8 cellular contexts compared by ENCODE assay signal in genomic region chr4:186190456-186191265, GRCh38. TPM values are rescaled to one million over a fixed set of nuclear protein-coding genes. Genes with fewer than 3 reads are reported as not detected.
DNase-seq lines count a peak whose midpoint lies in the region; ATAC-seq and TF ChIP-seq lines count a peak whose summit lies in the region.

No MANE protein-coding gene starts in this region.

- H3K9me3 Mint-ChIP-seq in activated T-helper 17 cell treated with anti-CD3 and anti-CD28 coated beads, Interleukin-2, amount 50 U/mL, for 72 hours = no peaks in the 10 kb centered on the region

- H3K4me3 Mint-ChIP-seq in activated T-helper 17 cell treated with anti-CD3 and anti-CD28 coated beads, Interleukin-2, amount 50 U/mL, for 72 hours = peak overlapping the region; percentile 91

- no peaks in the 10 kb centered on the region for H3K36me3 ChIP-seq in neutrophil
- peaks cover 0 to 3% of the 10 kb centered on the region in 2 donors for H3K36me3 ChIP-seq in vagina

- no peak for TF ChIP-seq POLR2A in vagina (IDR thresholded peaks at IDR 0.05)

- no peaks in the 10 kb centered on the region for H3K27me3 Mint-ChIP-seq in activated T-helper 17 cell treated with anti-CD3 and anti-CD28 coated beads, Interleukin-2, amount 50 U/mL, for 72 hours

- H3K4me1 Mint-ChIP-seq in activated T-helper 17 cell treated with anti-CD3 and anti-CD28 coated beads, Interleukin-2, amount 50 U/mL, for 72 hours = no peaks in the 10 kb centered on the region

- TF ChIP-seq CTCF in AG04450 (IDR thresholded peaks at IDR 0.05; ENCODE audit: low read depth, low read length) = 0 out of 2 replicates have a peak, but pooled peaks have one; percentile 1
- no peak for TF ChIP-seq CTCF in fibroblast of villous mesenchyme (IDR thresholded peaks at IDR 0.05; ENCODE audit: insufficient read depth, low read depth, low read length)
- no peak for TF ChIP-seq CTCF in neutrophil (IDR thresholded peaks at IDR 0.05)
- TF ChIP-seq CTCF in vagina (IDR thresholded peaks at IDR 0.05) = no peak

- POLR2A ChIA-PET in AG04450 (lab: Yijun Ruan, JAX) = interaction anchor here (0.8 kb wide), 1 partner anchor 13 kb away, joined by 3 read pairs; no protein-coding TSS in a partner anchor

- H3K4me1 ChIP-seq in neutrophil (ENCODE audit: control insufficient read depth in 1 of 2, insufficient read depth in 1 of 2, low read depth in 1 of 2, low read length in 1 of 2) (peaks cover 6 to 9% of the 10 kb centered on the region in 2 experiments), vagina (peaks cover 35% of the 10 kb centered on the region)

- ATAC-seq in GM18520 (IDR thresholded peaks at IDR 0.05; ENCODE audit: unreplicated experiment) = peak; percentile 13
- ATAC-seq in HG03025 (IDR thresholded peaks at IDR 0.05; ENCODE audit: low FRiP score, unreplicated experiment) = peak; percentile 26
- ATAC-seq in activated T-helper 17 cell treated with anti-CD3 and anti-CD28 coated beads, Interleukin-2, amount 50 U/mL, for 72 hours (replicated peaks) = peak; percentile 28

- no peaks in the 10 kb centered on the region for H3K27me3 ChIP-seq in AG04450 (ENCODE audit: control insufficient read depth, insufficient read depth, low read length)
- peaks cover 61% of the 10 kb centered on the region for H3K27me3 ChIP-seq in neutrophil
- H3K27me3 ChIP-seq in vagina = no peaks in the 10 kb centered on the region

- intact Hi-C loops in vagina (cut with DNase I) = no loop called here

- H3K9me3 ChIP-seq in AG04450 (ENCODE audit: control insufficient read depth, insufficient read depth, low read length) (no peaks in the 10 kb centered on the region), neutrophil (no peaks in the 10 kb centered on the region), vagina (no peaks in the 10 kb centered on the region)

- H3K27ac Mint-ChIP-seq in activated T-helper 17 cell treated with anti-CD3 and anti-CD28 coated beads, Interleukin-2, amount 50 U/mL, for 72 hours = peak overlapping the region; percentile 90

- CTCF ChIA-PET in AG04450 (lab: Charles Lee) = interaction anchor here (0.6 kb wide), 1 partner anchor 399 kb away, joined by 4 read pairs; no protein-coding TSS in a partner anchor

- peak overlapping the region; percentile 80 for H3K4me3 ChIP-seq in AG04450 (ENCODE audit: low read depth, low read length)
- H3K4me3 ChIP-seq in fibroblast of villous mesenchyme (ENCODE audit: low read depth, low read length) = peak overlapping the region; percentile 83
- peak overlapping the region; percentile 53 to 57 for H3K4me3 ChIP-seq in neutrophil (ENCODE audit: low read depth in 1 of 2, low read length in 1 of 2)
- H3K4me3 ChIP-seq in vagina = peak overlapping the region; percentile 63 to 95

- DNase-seq in AG04450 (ENCODE audit: low read depth, low spot score) (no peak), NCI-H510A (lab: John Stamatoyannopoulos, UW) (peak; percentile 45), fibroblast of villous mesenchyme (ENCODE audit: low read depth) (peak; percentile 24), vagina (ENCODE audit: extremely low spot score in 2 of 2) (no peak)

- no peaks in the 10 kb centered on the region for H3K36me3 Mint-ChIP-seq in activated T-helper 17 cell treated with anti-CD3 and anti-CD28 coated beads, Interleukin-2, amount 50 U/mL, for 72 hours (ENCODE audit: low read depth)

- H3K27ac ChIP-seq in AG04450 (ENCODE audit: low read depth, low read length) (peak overlapping the region; percentile 65), neutrophil (no peak overlapping the region), vagina (peak overlapping the region; percentile 86)

RNA-seq across cellular contexts. Expression of gene CYP4V2, which starts 0.7 kb away (rescaled TPM):
- polyA plus RNA-seq in AG04450 (2011; rRNA removed) = 3.7 and 4.8 TPM in 2 replicates
- 1.6 and 2.3 TPM in 2 replicates for polyA minus RNA-seq in AG04450 (2011; rRNA and poly(A)+ RNA removed)
- 1 to 10 TPM; 1.9 to 8.2 TPM for total RNA-seq in activated T-helper 17 cell treated with anti-CD3 and anti-CD28 coated beads, Interleukin-2, amount 50 U/mL, for 72 hours
- total RNA-seq in fibroblast of villous mesenchyme (12.9 and 15.1 TPM in 2 replicates), vagina (18.2 TPM)

RNA-seq across cellular contexts. Expression of gene KLKB1, which starts 36.6 kb away (rescaled TPM):
- 0.11 TPM in 1 of 2 replicates, not detected in the other for polyA plus RNA-seq in AG04450 (2011; rRNA removed)
- not detected in 2 replicates for polyA minus RNA-seq in AG04450 (2011; rRNA and poly(A)+ RNA removed)
- under 1 TPM in 1 of 2 donors, not detected in 1; 0.67 TPM for total RNA-seq in activated T-helper 17 cell treated with anti-CD3 and anti-CD28 coated beads, Interleukin-2, amount 50 U/mL, for 72 hours
- total RNA-seq in fibroblast of villous mesenchyme (not detected in 2 replicates), vagina (0.98 TPM)

Comparison
In these comparisons a context has a peak if more than half of its experiments do, and no peak if none do; other contexts are left out.
1. DNase-seq: peak in NCI-H510A (single experiment) and fibroblast of villous mesenchyme (single experiment); none in AG04450 (single experiment) and vagina (0 of 2).
2. Peak in every context shown above with its lines, with median percentiles within 50 percentile points of each other: H3K4me3 ChIP-seq and ATAC-seq.